In genomic region chr9:95446259-95446658, GRCh38 we compare ENCODE assay signal across 29 cellular contexts.
"Had no signal": no experiment of that assay in that cellular context is flagged by ENCODE, and none has a peak within 500 bp of the region (broad histone marks: within the 10 kb centered on the region; RNA-seq: fewer than 3 reads in every experiment).

No MANE protein-coding gene starts in this region.

- H3K4me1 Mint-ChIP-seq: stimulated activated effector memory CD8-positive, alpha-beta T cell treated with anti-CD3 and anti-CD28 coated beads, Interleukin-12 subunit alpha, Interleukin-12 subunit beta, amount 100 ng/mL, for 72 hours had no signal

- H3K4me3 ChIP-seq: coronary artery, esophagus muscularis mucosa, heart right ventricle, left lung, mucosa of descending colon, ovary, psoas muscle, sigmoid colon, testis, tibial artery had no signal

- DNase-seq: dermis blood vessel endothelial cell; effector memory CD4-positive, alpha-beta T cell; foreskin keratinocyte; glutamatergic neuron; heart right ventricle; hippocampal formation; left cardiac atrium; left lung; mesenchymal stem cell; mucosa of descending colon; naive B cell; nucleus accumbens; ovary; posterior cingulate gyrus; psoas muscle; right cardiac atrium; sigmoid colon; stimulated activated CD4-positive, alpha-beta T cell treated with anti-CD3 and anti-CD28 coated beads, Interleukin-2, amount 100 ng/mL, for 24 hours; stimulated activated CD4-positive, alpha-beta T cell treated with anti-CD3 and anti-CD28 coated beads, Interleukin-4, amount 100 ng/mL, for 24 hours; stimulated activated naive CD8-positive, alpha-beta T cell treated with anti-CD3 and anti-CD28 coated beads, Interleukin-15, Interleukin-2, amounts not matched to agents 100 U/mL and 50 U/mL, for 24 hours; substantia nigra; testis; tibial artery had no signal

- H3K36me3 Mint-ChIP-seq: natural killer cell treated with Interleukin-12 subunit alpha and Interleukin-12 subunit beta and Interleukin-15 and Interleukin-18, amount 100 ng/mL, for 72 hours had no signal

- H3K9me3 ChIP-seq: esophagus muscularis mucosa, heart right ventricle, left lung, mucosa of descending colon, ovary, psoas muscle, sigmoid colon, testis, tibial artery had no signal

- H3K27ac ChIP-seq: coronary artery, esophagus muscularis mucosa, foreskin keratinocyte, heart right ventricle, left lung, ovary, psoas muscle, sigmoid colon, testis, tibial artery had no signal

- H3K36me3 ChIP-seq: ovary had no signal

- H3K4me1 ChIP-seq: foreskin keratinocyte, left lung, psoas muscle, tibial artery had no signal

- H3K27ac Mint-ChIP-seq: mesothelial cell of epicardium; naive B cell; natural killer cell treated with Interleukin-12 subunit alpha and Interleukin-12 subunit beta and Interleukin-15 and Interleukin-18, amount 100 ng/mL, for 72 hours; type B pancreatic cell had no signal

- H3K27me3 ChIP-seq: esophagus muscularis mucosa, foreskin keratinocyte, heart right ventricle, left lung, ovary, sigmoid colon, testis, tibial artery had no signal

- H3K4me3 Mint-ChIP-seq: mesothelial cell of epicardium; natural killer cell treated with Interleukin-12 subunit alpha and Interleukin-12 subunit beta and Interleukin-15 and Interleukin-18, amount 100 ng/mL, for 72 hours; stimulated activated effector memory CD8-positive, alpha-beta T cell treated with anti-CD3 and anti-CD28 coated beads, Interleukin-12 subunit alpha, Interleukin-12 subunit beta, amount 100 ng/mL, for 72 hours; type B pancreatic cell had no signal

- H3K9me3 Mint-ChIP-seq: mesothelial cell of epicardium; naive B cell; natural killer cell treated with Interleukin-12 subunit alpha and Interleukin-12 subunit beta and Interleukin-15 and Interleukin-18, amount 100 ng/mL, for 72 hours; stimulated activated effector memory CD8-positive, alpha-beta T cell treated with anti-CD3 and anti-CD28 coated beads, Interleukin-12 subunit alpha, Interleukin-12 subunit beta, amount 100 ng/mL, for 72 hours; type B pancreatic cell had no signal

- H3K27me3 Mint-ChIP-seq: type B pancreatic cell had no signal
